Comparison of ENCODE assay signal across 2 cellular contexts in genomic region chr12:121925361-121925725, GRCh38.
TF ChIP-seq lines count a peak whose summit lies in the region.

No MANE protein-coding gene starts in this region.

TF ChIP-seq in GM23338, 12 proteins besides CTCF, POLR2A, EP300 and RAD21:
- no peak for TF ChIP-seq JUNB (IDR thresholded peaks at IDR 0.05; ENCODE audit: unreplicated experiment)
- no peak for TF ChIP-seq EZH2 (IDR thresholded peaks at IDR 0.05; ENCODE audit: low read depth, unreplicated experiment)
- TF ChIP-seq NANOG (IDR thresholded peaks at IDR 0.05; ENCODE audit: borderline replicate concordance), result no peak
- no peak for TF ChIP-seq POLR2AphosphoS5 (IDR thresholded peaks at IDR 0.05; ENCODE audit: low read depth)
- no peak for TF ChIP-seq ETS1 (IDR thresholded peaks at IDR 0.05)
- no peak for TF ChIP-seq ZNF114 (CRISPR knock-in tag; IDR thresholded peaks at IDR 0.05)

TF ChIP-seq in K562, 482 proteins besides CTCF, POLR2A, EP300 and RAD21:
- no peak for TF ChIP-seq BCOR (IDR thresholded peaks at IDR 0.05)
- TF ChIP-seq PBX2 (CRISPR knock-in tag; IDR thresholded peaks at IDR 0.05; ENCODE audit: low read depth), result no peak
- TF ChIP-seq PBX2 (tag; conservative IDR thresholded peaks at IDR 0.05; ENCODE audit: low read depth), result 0 out of 2 replicates have a peak, but pooled peaks have one; percentile 9
